In genomic region chr4:78552398-78553396, GRCh38 we compare ENCODE assay signal across 8 cellular contexts. TPM values are rescaled to one million over a fixed set of nuclear protein-coding genes. Genes with fewer than 3 reads are reported as not detected.
A peak's percentile ranks its signal among the peaks of the same experiment; 100 is the strongest.
DNase-seq lines count a peak whose midpoint lies in the region; ATAC-seq, FAIRE-seq and TF ChIP-seq lines count a peak whose summit lies in the region.

No MANE protein-coding gene starts in this region.

- no peaks in the 10 kb centered on the region for H4K20me1 ChIP-seq in HepG2 (ENCODE audit: insufficient read depth, low read length)

- BruUV-seq in HepG2 (replicated peaks; lab: Mats Ljungman, UMichigan), result TSS peak; percentile 69

- H3K4me2 ChIP-seq in HepG2 (ENCODE audit: low read depth, low read length), result peak overlapping the region; percentile 72

- TF ChIP-seq CTCF in ascending aorta (IDR thresholded peaks at IDR 0.05) (no peak), HepG2 (CRISPR knock-in tag; IDR thresholded peaks at IDR 0.05) (no peak)

- H3K27ac ChIP-seq in HUES64 (ENCODE audit: low read depth, low read length) (peak overlapping the region; percentile 86), ascending aorta (no peak overlapping the region), HepG2 (ENCODE audit: extremely low read length, insufficient read depth, low read length) (no peak overlapping the region)

- no peak for FAIRE-seq in HepG2 (lab: Jason Lieb, UNC)

- no peak overlapping the region for H2AFZ ChIP-seq in HepG2 (ENCODE audit: low read length)

- no peaks in the 10 kb centered on the region for H3K79me2 ChIP-seq in HepG2 (ENCODE audit: insufficient read depth, low read length)

- no peak for TF ChIP-seq RAD21 in HepG2 (CRISPR knock-in tag; IDR thresholded peaks at IDR 0.05)

- ATAC-seq in HepG2 (peak; percentile 35), GM18868 (IDR thresholded peaks at IDR 0.05; ENCODE audit: unreplicated experiment) (no peak)

- DNase-seq in 8988T, result peak; percentile 32
- DNase-seq in ascending aorta (ENCODE audit: low spot score in 2 of 2), result no peak
- peak; percentile 67 for DNase-seq in HepG2 (ENCODE audit: low spot score)
- DNase-seq in NCI-H345 treated with DMSO at 0.1 percent for 48 hours (lab: John Stamatoyannopoulos, UW; ENCODE audit: unreplicated experiment), result no peak
- no peak for DNase-seq in cortex of kidney (lab: John Stamatoyannopoulos, UW)
- DNase-seq in OCI-M2 (lab: John Stamatoyannopoulos, UW; ENCODE audit: unreplicated experiment), result no peak

- H3K4me3 ChIP-seq in HUES64 (ENCODE audit: low read length), result peak overlapping the region; percentile 81
- H3K4me3 ChIP-seq in ascending aorta, result peak overlapping the region; percentile 59 to 76
- H3K4me3 ChIP-seq in HepG2 (replicated peaks in 1 of 3; ENCODE audit: insufficient read depth in 1 of 3, low read depth in 2 of 3, low read length in 3 of 3), result peak overlapping the region; percentile 68 to 82 (median 70); a peak in 5 of 6 replicates

- in situ Hi-C loops in HepG2 (cut with HindIII; ENCODE audit: extremely low pct_ligation_motif_present, low pct_unique_long_range_greater_than_20kb), result no loop called here

- no peak for TF ChIP-seq POLR2A in HepG2 (IDR thresholded peaks at IDR 0.05; ENCODE audit: insufficient read depth in 1 of 2, low read depth in 2 of 2, low read length in 2 of 2)

- peak overlapping the region; percentile 96 for H3K9ac ChIP-seq in HUES64 (ENCODE audit: low read depth, low read length)
- H3K9ac ChIP-seq in HepG2 (ENCODE audit: insufficient read depth, low read depth, low read length), result peak overlapping the region; percentile 58; the same call in 1 of the 2 replicates

- H3K4me1 ChIP-seq in HUES64 (ENCODE audit: insufficient read depth, low read length) (peaks cover 43% of the 10 kb centered on the region), ascending aorta (peaks cover 0 to 6% of the 10 kb centered on the region in 2 donors), HepG2 (ENCODE audit: insufficient read depth, low read length) (peaks cover 29% of the 10 kb centered on the region)

- H3K9me3 ChIP-seq in HUES64 (ENCODE audit: insufficient read depth, low read depth, low read length) (no peaks in the 10 kb centered on the region), ascending aorta (no peaks in the 10 kb centered on the region), HepG2 (ENCODE audit: low read length) (no peaks in the 10 kb centered on the region)

- H3K27me3 ChIP-seq in HUES64 (ENCODE audit: insufficient read depth, low read length) (peaks cover 33% of the 10 kb centered on the region), ascending aorta (no peaks in the 10 kb centered on the region), HepG2 (ENCODE audit: control insufficient read depth in 1 of 2, insufficient read depth in 2 of 2, low read length in 2 of 2) (peaks cover 0 to 13% of the 10 kb centered on the region in 2 experiments; a peak in 2 of 5 replicates)

- intact Hi-C loops in ascending aorta (cut with DNase I), result no loop called here
- intact Hi-C loops in HepG2 (cut with micrococcal nuclease; ENCODE audit: unreplicated experiment), result no loop called here

- CTCF ChIA-PET in HepG2 (lab: Yijun Ruan, JAX; ENCODE audit: low intra/inter-chr PET ratio, low total read pairs), result no interaction called here

- TF ChIP-seq EP300 in HepG2 (IDR thresholded peaks at IDR 0.05; ENCODE audit: low read depth in 2 of 2, low read length in 2 of 2), result no peak
- TF ChIP-seq EP300 in HepG2 (CRISPR knock-in tag; IDR thresholded peaks at IDR 0.05; ENCODE audit: borderline replicate concordance), result no peak

- 27% methylated on average over 12 of the region's 13 CpGs for WGBS in HUES64
- WGBS in HepG2 (ENCODE audit: low lambda C conversion rate), result 48% methylated on average over 13 of the region's 13 CpGs

- POLR2A ChIA-PET in HepG2 (lab: Yijun Ruan, JAX), result no interaction called here

- H3K36me3 ChIP-seq in HUES64 (ENCODE audit: insufficient read depth, low read length), result peaks cover 21% of the 10 kb centered on the region
- H3K36me3 ChIP-seq in ascending aorta, result no peaks in the 10 kb centered on the region
- no peaks in the 10 kb centered on the region for H3K36me3 ChIP-seq in HepG2 (replicated peaks in 1 of 2; ENCODE audit: control insufficient read depth in 1 of 2, insufficient read depth in 2 of 2, low read length in 2 of 2)

TF ChIP-seq in HepG2, 621 proteins besides CTCF, POLR2A, EP300 and RAD21:
- TF ChIP-seq FOSL2 (CRISPR knock-in tag; IDR thresholded peaks at IDR 0.05) (peak; percentile 54), SRF (IDR thresholded peaks at IDR 0.05; ENCODE audit: low read depth, low read length) (peak; percentile 89), ZNF768 (CRISPR knock-in tag; IDR thresholded peaks at IDR 0.05) (peak; percentile 17; the same call in 1 of the 2 replicates), ATF7 (IDR thresholded peaks at IDR 0.05) (peak; percentile 58), ATF7 (CRISPR knock-in tag; IDR thresholded peaks at IDR 0.05) (no peak), GPN1 (CRISPR knock-in tag; IDR thresholded peaks at IDR 0.05; ENCODE audit: borderline replicate concordance) (no peak), HDAC1 (CRISPR knock-in tag; IDR thresholded peaks at IDR 0.05) (0 out of 2 replicates have a peak, but pooled peaks have one; percentile 7)

RNA-seq across cellular contexts. Expression of gene ANXA3, which starts 1.1 kb away (rescaled TPM):
- polyA plus RNA-seq in HUES64 (2013, experiment 1 of 2), result 25.5 TPM
- polyA plus RNA-seq in HUES64 (2013, experiment 2 of 2), result 22.6 TPM
- total RNA-seq in ascending aorta, result 5.5 TPM
- total RNA-seq in HepG2 (2016; rRNA removed; fragmentation: Illumina TruSeq; extraction: Trizol), result 6.5 and 8.2 TPM in 2 replicates
- total RNA-seq in HepG2 (2016; cell fraction: cytosol; rRNA removed; fragmentation: Illumina TruSeq; extraction: Trizol; ENCODE audit: low read depth), result 1.9 and 2.2 TPM in 2 replicates
- total RNA-seq in HepG2 (2016; cell fraction: insoluble cytoplasmic fraction; rRNA removed; fragmentation: Illumina TruSeq; extraction: Trizol), result 6.1 and 9.1 TPM in 2 replicates
- total RNA-seq in HepG2 (2016; cell fraction: membrane; rRNA removed; fragmentation: Illumina TruSeq; extraction: Trizol), result 1.7 and 1.9 TPM in 2 replicates
- 4.7 and 5.7 TPM in 2 replicates for total RNA-seq in HepG2 (2016; cell fraction: nucleus; rRNA removed; fragmentation: Illumina TruSeq; extraction: Trizol)
- 6.9 and 8.1 TPM in 2 replicates for polyA plus RNA-seq in HepG2 (2011; rRNA removed)
- 3.8 and 4.9 TPM in 2 replicates for polyA plus RNA-seq in HepG2 (2011; cell fraction: cytosol; rRNA removed)
- polyA plus RNA-seq in HepG2 (2011; cell fraction: nucleus; rRNA removed), result 9.6 and 10.8 TPM in 2 replicates
- polyA plus RNA-seq in HepG2 (2012), result 1.9 and 3.0 TPM in 2 replicates
- polyA plus RNA-seq in HepG2 (2016; cell fraction: cytosol; fragmentation: Illumina TruSeq; extraction: Trizol; ENCODE audit: low read depth), result 1.7 TPM in 2 replicates
- polyA plus RNA-seq in HepG2 (2016; cell fraction: insoluble cytoplasmic fraction; fragmentation: Illumina TruSeq; extraction: Trizol; ENCODE audit: low read depth), result 7.8 and 8.2 TPM in 2 replicates
- 1.5 and 1.7 TPM in 2 replicates for polyA plus RNA-seq in HepG2 (2016; cell fraction: membrane; fragmentation: Illumina TruSeq; extraction: Trizol; ENCODE audit: low read depth)
- 7.8 and 9.5 TPM in 2 replicates for polyA plus RNA-seq in HepG2 (2016; cell fraction: nucleus; fragmentation: Illumina TruSeq; extraction: Trizol; ENCODE audit: insufficient read depth, low read depth)
- polyA minus RNA-seq in HepG2 (2011; rRNA and poly(A)+ RNA removed; ENCODE audit: low replicate concordance), result 4.3 and 72.3 TPM in 2 replicates
- polyA minus RNA-seq in HepG2 (2011; cell fraction: cytosol; rRNA and poly(A)+ RNA removed), result 5.7 and 10.3 TPM in 2 replicates
- polyA minus RNA-seq in HepG2 (2011; cell fraction: nucleus; rRNA and poly(A)+ RNA removed), result 8.8 and 10.7 TPM in 2 replicates

Comparison
In these comparisons a context has a peak if more than half of its experiments do, and no peak if none do; other contexts are left out.
1. DNase-seq: peak in 8988T (single experiment) and HepG2 (single experiment); none in ascending aorta (0 of 2), NCI-H345 treated with DMSO at 0.1 percent for 48 hours (single experiment), cortex of kidney (single experiment) and OCI-M2 (single experiment).
2. Peak in every context shown above with its lines, with median percentiles within 50 percentile points of each other: H3K4me3 ChIP-seq.